In the genomic region with DNA sequence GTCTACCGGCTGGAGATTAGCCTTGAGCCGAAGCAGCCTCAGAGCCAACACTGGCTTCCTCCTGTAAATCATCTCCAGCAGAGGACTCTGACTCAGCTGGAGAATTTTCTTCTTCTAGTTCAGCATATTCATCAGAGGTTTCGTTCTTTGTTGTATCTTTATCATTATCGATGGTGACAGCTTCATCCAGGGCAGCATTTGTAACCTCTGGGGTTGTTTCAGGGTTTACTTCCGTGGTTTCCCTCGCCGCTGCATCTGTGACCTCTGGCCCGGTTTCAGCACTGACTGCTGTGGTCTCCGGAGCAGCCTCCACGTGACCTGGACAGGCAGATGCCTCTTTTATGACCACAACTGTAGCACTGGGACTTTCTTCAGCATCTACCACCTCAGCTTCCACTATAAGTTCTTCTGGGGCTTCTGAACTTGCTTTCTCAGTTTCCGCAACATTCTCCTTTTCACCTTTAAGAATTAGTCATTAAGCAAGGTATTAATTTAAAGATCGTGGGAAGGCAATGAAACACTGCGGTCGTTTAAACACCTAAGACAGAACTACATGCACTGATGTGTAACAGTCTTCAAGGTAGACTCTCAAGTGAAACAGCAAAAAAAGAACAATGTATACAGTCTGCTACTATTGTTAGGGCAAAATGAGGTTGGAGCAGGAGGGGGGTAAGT, we compare ENCODE assay signal across 1 cellular context.
TF ChIP-seq lines count a peak whose summit lies in the region.

No MANE protein-coding gene starts in this region.

TF ChIP-seq in endothelial cell of umbilical vein, 7 proteins besides CTCF, POLR2A, EP300 and RAD21 (continued from another document):
- TF ChIP-seq POLR2AphosphoS5 (IDR thresholded peaks at IDR 0.05; ENCODE audit: insufficient read depth, low read depth, low read length) (peak; percentile 63), GATA2 (IDR thresholded peaks at IDR 0.05; ENCODE audit: insufficient read depth, insufficient read length, low read depth, low read length) (peak; percentile 79)
- TF ChIP-seq, protein P1, sequence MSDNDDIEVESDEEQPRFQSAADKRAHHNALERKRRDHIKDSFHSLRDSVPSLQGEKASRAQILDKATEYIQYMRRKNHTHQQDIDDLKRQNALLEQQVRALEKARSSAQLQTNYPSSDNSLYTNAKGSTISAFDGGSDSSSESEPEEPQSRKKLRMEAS (IDR thresholded peaks at IDR 0.05; ENCODE audit: insufficient read depth, insufficient read length) = peak; percentile 93
